ENCODE assay signal across 14 cellular contexts in genomic region chr10:100886946-100887345, GRCh38. TPM values are rescaled to one million over a fixed set of nuclear protein-coding genes. Genes with fewer than 3 reads are reported as not detected.
A peak's percentile ranks its signal among the peaks of the same experiment; 100 is the strongest.
DNase-seq lines count a peak whose midpoint lies in the region; TF ChIP-seq lines count a peak whose summit lies in the region.
"Had no signal": no experiment of that assay in that cellular context is flagged by ENCODE, and none has a peak within 500 bp of the region (broad histone marks: within the 10 kb centered on the region; RNA-seq: fewer than 3 reads in every experiment).

No MANE protein-coding gene starts in this region.

- no peak overlapping the region for H3K4me3 ChIP-seq in fibroblast of pulmonary artery (replicated peaks; ENCODE audit: low read depth, low read length)
- no peak overlapping the region for H3K4me3 ChIP-seq in suprapubic skin

- H3K9me3 ChIP-seq in suprapubic skin: no peaks in the 10 kb centered on the region

- peaks cover 33% of the 10 kb centered on the region for H3K27me3 ChIP-seq in suprapubic skin

- no peak for TF ChIP-seq CTCF in fibroblast of pulmonary artery (IDR thresholded peaks at IDR 0.05; ENCODE audit: low read length, missing control alignments)
- TF ChIP-seq CTCF in suprapubic skin (IDR thresholded peaks at IDR 0.05): no peak

- CTCF ChIA-PET in HEK293T (lab: Yijun Ruan, JAX): interaction anchor here (0.9 kb wide), 1 partner anchor 8 kb away, joined by 3 read pairs; no protein-coding TSS in a partner anchor

- WGBS in suprapubic skin: 54% methylated on average over 6 of the region's 6 CpGs

- TF ChIP-seq POLR2A in suprapubic skin (IDR thresholded peaks at IDR 0.05): no peak

- DNase-seq in LHCN-M2 (ENCODE audit: low read depth): peak; percentile 96
- DNase-seq in fibroblast of pulmonary artery (ENCODE audit: low read depth): peak; percentile 58
- DNase-seq in mesenteric fat pad (ENCODE audit: low spot score): peak; percentile 45
- peak; percentile 15 to 38 for DNase-seq in suprapubic skin (ENCODE audit: low spot score in 2 of 2)
- no peak for DNase-seq in HEK293T (ENCODE audit: extremely low spot score)
- no peak for DNase-seq in activated T-cell treated with anti-CD3 and anti-CD28 coated beads for 4 hours
- no peak for DNase-seq in COR-L47 (lab: John Stamatoyannopoulos, UW)
- DNase-seq: activated naive CD4-positive, alpha-beta T cell treated with anti-CD3 and anti-CD28 coated beads, Interleukin-2, amount 50 U/mL, for 16 hours; EL; MM.1S; NCI-H187 treated with DMSO at 0.1 percent for 48 hours; NCI-H510A; SHP77 treated with DMSO at 0.1 percent for 48 hours; stimulated activated naive CD4-positive, alpha-beta T cell treated with Interleukin-2 at 50 U/mL for 16 hours had no signal

- no peaks in the 10 kb centered on the region for H3K36me3 ChIP-seq in suprapubic skin

- H3K27ac ChIP-seq in suprapubic skin: no peak overlapping the region

- POLR2A ChIA-PET in HEK293T (lab: Yijun Ruan, JAX): no interaction called here

- H3K4me1 ChIP-seq in suprapubic skin: no peaks in the 10 kb centered on the region

- no peak for TF ChIP-seq EP300 in suprapubic skin (IDR thresholded peaks at IDR 0.05)

TF ChIP-seq in HEK293T, 16 proteins besides CTCF, POLR2A, EP300 and RAD21:
- TF ChIP-seq L3MBTL2 (conservative IDR thresholded peaks at IDR 0.05) (no peak), HDGF (IDR thresholded peaks at IDR 0.05; ENCODE audit: borderline replicate concordance) (no peak), CTBP1 (IDR thresholded peaks at IDR 0.05; ENCODE audit: borderline replicate concordance) (no peak), FOXK2 (IDR thresholded peaks at IDR 0.05) (no peak)

RNA-seq across cellular contexts. Expression of gene SLF2, which starts 25.8 kb away (rescaled TPM):
- 66.2 and 120 TPM in 2 replicates for total RNA-seq in LHCN-M2 (2014; rRNA removed)
- polyA plus RNA-seq in LHCN-M2 (2012): 9.2 TPM
- 18.4 TPM for total RNA-seq in mesenteric fat pad
- total RNA-seq in suprapubic skin: 10 to 100 TPM; 11.6 to 41.4 (median 15.6) TPM

Comparison
In these comparisons a context has a peak if more than half of its experiments do, and no peak if none do; other contexts are left out.
1. DNase-seq: peak in LHCN-M2 (single experiment), fibroblast of pulmonary artery (single experiment), mesenteric fat pad (single experiment) and suprapubic skin (2 of 2); none in HEK293T (single experiment), activated T-cell treated with anti-CD3 and anti-CD28 coated beads for 4 hours (single experiment) and COR-L47 (single experiment).